In genomic region chr9:133117271-133118178, GRCh38 we compare ENCODE assay signal across 11 cellular contexts. TPM values are rescaled to one million over a fixed set of nuclear protein-coding genes. Genes with fewer than 3 reads are reported as not detected.
DNase-seq lines count a peak whose midpoint lies in the region; ATAC-seq and TF ChIP-seq lines count a peak whose summit lies in the region.
"Had no signal": no experiment of that assay in that cellular context is flagged by ENCODE, and none has a peak within 500 bp of the region (broad histone marks: within the 10 kb centered on the region; RNA-seq: fewer than 3 reads in every experiment).

No MANE protein-coding gene starts in this region.

- H3K36me3 Mint-ChIP-seq in CD4-positive, alpha-beta T cell (ENCODE audit: low read depth): peaks cover 25% of the 10 kb centered on the region

- CTCF ChIA-PET in CD4-positive, alpha-beta T cell (lab: Charles Lee): interaction anchor here (1.2 to 6.5 kb wide), 4 partner anchors 27 to 32 kb away, joined by 4 to 41 read pairs (median 4); no protein-coding TSS in a partner anchor

- no peaks in the 10 kb centered on the region for H3K27me3 ChIP-seq in CD4-positive, alpha-beta T cell (ENCODE audit: control insufficient read depth, insufficient read depth, low read length)
- no peaks in the 10 kb centered on the region for H3K27me3 ChIP-seq in heart left ventricle

- H3K27ac ChIP-seq in CD4-positive, alpha-beta T cell (ENCODE audit: low read depth, low read length): no peak overlapping the region
- peak overlapping the region in 11 of 12 donors; percentile 11 to 97 (median 77) for H3K27ac ChIP-seq in heart left ventricle

- H3K27ac Mint-ChIP-seq in CD4-positive, alpha-beta T cell: peak overlapping the region; percentile 79

- POLR2A ChIA-PET in CD4-positive, alpha-beta T cell (lab: Charles Lee): interaction anchor here (1.1 to 6.5 kb wide), 5 partner anchors 16 to 69 kb away, joined by 3 to 34 read pairs (median 6); no protein-coding TSS in a partner anchor

- peak in 1 of 10 experiments; percentile 6 for DNase-seq in CD4-positive, alpha-beta T cell
- DNase-seq in heart left ventricle (peak; percentile 61 to 82 (median 67)), putamen (ENCODE audit: low spot score) (peak; percentile 90), EL (no peak)
- DNase-seq: activated naive CD4-positive, alpha-beta T cell treated with Interleukin-2 at 50 U/mL for 16 hours; KG1; SHP77 had no signal

- H3K9me3 ChIP-seq in CD4-positive, alpha-beta T cell (ENCODE audit: control insufficient read depth, low read length): no peaks in the 10 kb centered on the region
- no peaks in the 10 kb centered on the region for H3K9me3 ChIP-seq in heart left ventricle

- H3K27me3 Mint-ChIP-seq in CD4-positive, alpha-beta T cell: no peaks in the 10 kb centered on the region

- H3K4me3 ChIP-seq in heart left ventricle: no peak overlapping the region

- peaks cover 0 to 7% (median 0%) of the 10 kb centered on the region in 9 donors for H3K36me3 ChIP-seq in heart left ventricle

- no peak for TF ChIP-seq CTCF in CD4-positive, alpha-beta T cell (IDR thresholded peaks at IDR 0.05)
- TF ChIP-seq CTCF in heart left ventricle (IDR thresholded peaks at IDR 0.05): no peak

- H3K4me3 Mint-ChIP-seq in CD4-positive, alpha-beta T cell: no peak overlapping the region

- intact Hi-C loops in CD4-positive, alpha-beta T cell (cut with DNase I, micrococcal nuclease): no loop called here
- intact Hi-C loops in heart left ventricle (cut with DNase I): loop anchor here in 1 of 10 donors (2.0 kb wide), 1 partner anchor 17 kb away; no protein-coding TSS in a partner anchor

- peaks cover 35 to 97% (median 93%) of the 10 kb centered on the region in 12 donors for H3K4me1 ChIP-seq in heart left ventricle

- TF ChIP-seq POLR2A in heart left ventricle (IDR thresholded peaks at IDR 0.05): no peak

- no peak for ATAC-seq in CD4-positive, alpha-beta T cell (ENCODE audit: poor library complexity)
- ATAC-seq in SK-N-SH treated with all-trans-retinoic acid at 6 μM for 48 hours (peak; percentile 3; the same call in 1 of the 3 replicates), heart left ventricle (no peak), HG03354 (IDR thresholded peaks at IDR 0.05; ENCODE audit: poor library complexity, severe bottlenecking, unreplicated experiment) (no peak), HG03565 (IDR thresholded peaks at IDR 0.05; ENCODE audit: unreplicated experiment) (no peak), HG02759 (IDR thresholded peaks at IDR 0.05; ENCODE audit: unreplicated experiment) (no peak)

- no peaks in the 10 kb centered on the region for H3K9me3 Mint-ChIP-seq in CD4-positive, alpha-beta T cell

- peaks cover 61% of the 10 kb centered on the region for H3K4me1 Mint-ChIP-seq in CD4-positive, alpha-beta T cell (ENCODE audit: low read depth)

- WGBS in heart left ventricle, 4 donors: 53 to 70% (median 61%) methylated on average over 11 to 18 of the region's 18 CpGs

TF ChIP-seq in SK-N-SH treated with all-trans-retinoic acid at 6 μM for 48 hours, 23 proteins besides CTCF, POLR2A, EP300 and RAD21:
- TF ChIP-seq ZC3H10 (CRISPR knock-in tag; IDR thresholded peaks at IDR 0.05) (no peak), CSDC2 (CRISPR knock-in tag; IDR thresholded peaks at IDR 0.05) (no peak), GLIS3 (CRISPR knock-in tag; IDR thresholded peaks at IDR 0.05) (no peak), ZFP3 (CRISPR knock-in tag; IDR thresholded peaks at IDR 0.05) (no peak), ISL1 (CRISPR knock-in tag; IDR thresholded peaks at IDR 0.05) (no peak), RARB (CRISPR knock-in tag; IDR thresholded peaks at IDR 0.05) (no peak)

RNA-seq across cellular contexts. Expression of gene RALGDS, which starts 3.5 kb away (rescaled TPM):
- 100 to 1,000 TPM; 166 to 168 TPM for total RNA-seq in CD4-positive, alpha-beta T cell
- total RNA-seq in heart left ventricle: 10 to 100 TPM; 17.8 to 70.1 (median 26.6) TPM
- polyA plus RNA-seq in heart left ventricle: 10 to 100 TPM; 18.3 to 24.8 TPM

RNA-seq across cellular contexts. Expression of gene GBGT1, which starts 46.2 kb away (rescaled TPM):
- total RNA-seq in CD4-positive, alpha-beta T cell: 1 to 10 TPM; 1.3 to 1.8 TPM
- 10 to 100 TPM in 2 of 9 donors, 1 to 10 TPM in 7; 4.6 to 22.5 (median 7.1) TPM for total RNA-seq in heart left ventricle
- 1 to 10 TPM; 5.4 to 7.0 TPM for polyA plus RNA-seq in heart left ventricle

RNA-seq across cellular contexts. Expression of gene CEL, which starts 55.7 kb away (rescaled TPM):
- under 1 TPM; 0.16 to 0.39 TPM for total RNA-seq in CD4-positive, alpha-beta T cell
- total RNA-seq in heart left ventricle: 1 to 10 TPM; 1.1 to 4.0 (median 2.8) TPM
- polyA plus RNA-seq in heart left ventricle: 1 to 10 TPM in 1 of 2 donors, under 1 TPM in 1; 0.61 to 2.1 TPM
